In genomic region chr12:109582636-109583035, GRCh38 we compare ENCODE assay signal across 12 cellular contexts. TPM values are rescaled to one million over a fixed set of nuclear protein-coding genes. Genes with fewer than 3 reads are reported as not detected.
A peak's percentile ranks its signal among the peaks of the same experiment; 100 is the strongest.
DNase-seq lines count a peak whose midpoint lies in the region; ATAC-seq and TF ChIP-seq lines count a peak whose summit lies in the region.
"Had no signal": no experiment of that assay in that cellular context is flagged by ENCODE, and none has a peak within 500 bp of the region (broad histone marks: within the 10 kb centered on the region; RNA-seq: fewer than 3 reads in every experiment).

No MANE protein-coding gene starts in this region.

- ATAC-seq in Right ventricle myocardium superior (ENCODE audit: poor library complexity) (peak; percentile 94), HG03432 (IDR thresholded peaks at IDR 0.05; ENCODE audit: unreplicated experiment) (no peak)

- CTCF ChIA-PET in MCF 10A (lab: Yijun Ruan, JAX), result interaction anchor here (1.3 to 3.9 kb wide), 3 partner anchors 10 to 303 kb away, joined by 3 to 23 read pairs (median 6); no protein-coding TSS in a partner anchor

- peak overlapping the region; percentile 59 for H3K4me3 Mint-ChIP-seq in MCF 10A (ENCODE audit: unreplicated experiment)
- H3K4me3 Mint-ChIP-seq: activated naive CD8-positive, alpha-beta T cell had no signal

- H3K4me1 Mint-ChIP-seq in MCF 10A (ENCODE audit: insufficient read depth, unreplicated experiment), result peaks cover 14% of the 10 kb centered on the region

- intact Hi-C loops in Right ventricle myocardium superior (cut with DNase I) (no loop called here), cardiac septum (cut with DNase I) (no loop called here), MCF 10A (cut with micrococcal nuclease) (no loop called here)

- H3K36me3 Mint-ChIP-seq in MCF 10A (ENCODE audit: insufficient read depth, unreplicated experiment), result peaks cover 56% of the 10 kb centered on the region

- H3K27me3 Mint-ChIP-seq in MCF 10A (ENCODE audit: insufficient read depth, unreplicated experiment), result no peaks in the 10 kb centered on the region
- H3K27me3 Mint-ChIP-seq: activated naive CD8-positive, alpha-beta T cell had no signal

- DNase-seq in Right ventricle myocardium superior, result peak; percentile 67
- DNase-seq in cardiac septum (ENCODE audit: low spot score), result no peak
- DNase-seq in MCF 10A (ENCODE audit: unreplicated experiment), result peak; percentile 35
- peak; percentile 67 for DNase-seq in kidney tubule cell (ENCODE audit: low spot score)
- DNase-seq in NCI-H1436 (lab: John Stamatoyannopoulos, UW), result no peak
- DNase-seq in effector CD4-positive, alpha-beta T cell, result no peak
- no peak for DNase-seq in midbrain (lab: John Stamatoyannopoulos, UW)
- DNase-seq: HCEC 1CT; NCI-H1694; stimulated activated CD4-positive, alpha-beta T cell treated with anti-CD3 and anti-CD28 coated beads, Interleukin-12 subunit alpha, Interleukin-12 subunit beta, amount 100 ng/mL, for 4 hours had no signal

- H3K27ac Mint-ChIP-seq in MCF 10A (ENCODE audit: low read depth, unreplicated experiment), result peak overlapping the region; percentile 92
- H3K27ac Mint-ChIP-seq: activated naive CD8-positive, alpha-beta T cell had no signal

- no peaks in the 10 kb centered on the region for H3K9me3 Mint-ChIP-seq in MCF 10A (ENCODE audit: unreplicated experiment)

- no TSS peak for BruUV-seq in MCF 10A (replicated peaks; lab: Mats Ljungman, UMichigan)

- POLR2A ChIA-PET in MCF 10A (lab: Yijun Ruan, JAX), result interaction anchor here (0.6 to 2.4 kb wide), 8 partner anchors 9 to 1020 kb away, joined by 3 to 40 read pairs (median 5); partner anchors contain the start of genes MMAB, MVK and UBE3B

- no peak for TF ChIP-seq CTCF in MCF 10A (IDR thresholded peaks at IDR 0.05; ENCODE audit: unreplicated experiment)

RNA-seq across cellular contexts. Expression of gene MVK, which starts 9.0 kb away (rescaled TPM):
- total RNA-seq in Right ventricle myocardium superior (9.4 TPM), cardiac septum (12.4 TPM), MCF 10A (2022) (15.5 and 17.1 TPM in 2 replicates)

RNA-seq across cellular contexts. Expression of gene MMAB, which starts 9.3 kb away (rescaled TPM):
- total RNA-seq in Right ventricle myocardium superior (68.1 TPM), cardiac septum (41.3 TPM), MCF 10A (2022) (36.0 and 59.2 TPM in 2 replicates)

Comparison
In these comparisons a context has a peak if more than half of its experiments do, and no peak if none do; other contexts are left out.
1. DNase-seq: peak in Right ventricle myocardium superior (single experiment), MCF 10A (single experiment) and kidney tubule cell (single experiment); none in cardiac septum (single experiment), NCI-H1436 (single experiment), effector CD4-positive, alpha-beta T cell (single experiment) and midbrain (single experiment).